8 cellular contexts compared by ENCODE assay signal in the genomic region with DNA sequence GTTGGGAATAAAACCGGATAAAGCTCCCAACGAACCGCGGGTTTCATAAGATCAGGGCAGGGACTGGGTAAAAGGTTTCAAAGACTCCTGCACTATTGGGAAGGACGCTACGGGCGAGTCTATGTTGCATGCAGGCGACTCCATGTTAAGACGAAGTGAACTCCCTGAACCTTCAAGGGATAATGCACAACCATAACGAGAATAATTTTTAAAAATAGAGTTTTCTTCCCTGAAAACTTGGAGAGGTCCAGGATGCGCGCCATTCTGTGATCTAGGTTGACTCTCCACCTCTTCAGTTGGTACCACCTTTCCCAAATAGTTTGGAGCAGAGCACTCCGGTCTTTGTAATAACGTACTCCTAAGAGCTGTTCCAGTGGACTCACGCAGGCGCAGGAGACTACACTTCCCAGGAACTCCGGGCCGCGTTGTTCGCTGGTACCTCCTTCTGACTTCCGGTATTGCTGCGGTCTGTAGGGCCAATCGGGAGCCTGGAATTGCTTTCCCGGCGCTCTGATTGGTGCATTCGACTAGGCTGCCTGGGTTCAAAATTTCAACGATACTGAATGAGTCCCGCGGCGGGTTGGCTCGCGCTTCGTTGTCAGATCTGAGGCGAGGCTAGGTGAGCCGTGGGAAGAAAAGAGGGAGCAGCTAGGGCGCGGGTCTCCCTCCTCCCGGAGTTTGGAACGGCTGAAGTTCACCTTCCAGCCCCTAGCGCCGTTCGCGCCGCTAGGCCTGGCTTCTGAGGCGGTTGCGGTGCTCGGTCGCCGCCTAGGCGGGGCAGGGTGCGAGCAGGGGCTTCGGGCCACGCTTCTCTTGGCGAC. TPM values are rescaled to one million over a fixed set of nuclear protein-coding genes. Genes with fewer than 3 reads are reported as not detected.
A peak's percentile ranks its signal among the peaks of the same experiment; 100 is the strongest.
DNase-seq lines count a peak whose midpoint lies in the region; ATAC-seq and TF ChIP-seq lines count a peak whose summit lies in the region.

A gene with protein sequence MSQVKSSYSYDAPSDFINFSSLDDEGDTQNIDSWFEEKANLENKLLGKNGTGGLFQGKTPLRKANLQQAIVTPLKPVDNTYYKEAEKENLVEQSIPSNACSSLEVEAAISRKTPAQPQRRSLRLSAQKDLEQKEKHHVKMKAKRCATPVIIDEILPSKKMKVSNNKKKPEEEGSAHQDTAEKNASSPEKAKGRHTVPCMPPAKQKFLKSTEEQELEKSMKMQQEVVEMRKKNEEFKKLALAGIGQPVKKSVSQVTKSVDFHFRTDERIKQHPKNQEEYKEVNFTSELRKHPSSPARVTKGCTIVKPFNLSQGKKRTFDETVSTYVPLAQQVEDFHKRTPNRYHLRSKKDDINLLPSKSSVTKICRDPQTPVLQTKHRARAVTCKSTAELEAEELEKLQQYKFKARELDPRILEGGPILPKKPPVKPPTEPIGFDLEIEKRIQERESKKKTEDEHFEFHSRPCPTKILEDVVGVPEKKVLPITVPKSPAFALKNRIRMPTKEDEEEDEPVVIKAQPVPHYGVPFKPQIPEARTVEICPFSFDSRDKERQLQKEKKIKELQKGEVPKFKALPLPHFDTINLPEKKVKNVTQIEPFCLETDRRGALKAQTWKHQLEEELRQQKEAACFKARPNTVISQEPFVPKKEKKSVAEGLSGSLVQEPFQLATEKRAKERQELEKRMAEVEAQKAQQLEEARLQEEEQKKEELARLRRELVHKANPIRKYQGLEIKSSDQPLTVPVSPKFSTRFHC (plus strand): TSS at position 562 of the 821 bp plus-strand sequence. CDS start 18,187 bp downstream, outside the sequence.

- H3K4me3 ChIP-seq in Panc1 (ENCODE audit: low read depth in 2 of 2, low read length in 2 of 2) (peak within 1 kb of the TSS; percentile 71 to 79), esophagus squamous epithelium (peak within 1 kb of the TSS; percentile 43 to 80 (median 70))

- POLR2A ChIA-PET in Panc1 (lab: Charles Lee), result interaction anchor here (0.5 to 1.4 kb wide), 4 partner anchors 13 to 166 kb away, joined by 4 to 15 read pairs (median 6); a partner anchor contains a TSS

- H3K9me3 Mint-ChIP-seq in activated T-cell treated with anti-CD3 and anti-CD28 coated beads, Interleukin-2, amount 50 U/mL, for 4 hours, result no peaks in the 10 kb centered on the region
- H3K9me3 Mint-ChIP-seq in stimulated activated effector memory CD8-positive, alpha-beta T cell treated with anti-CD3 and anti-CD28 coated beads, Interleukin-12 subunit alpha, Interleukin-12 subunit beta, amount 100 ng/mL, for 72 hours, result no peaks in the 10 kb centered on the region

- peak in 2 of 4 donors; percentile 28 to 51 for TF ChIP-seq POLR2A in esophagus squamous epithelium (IDR thresholded peaks at IDR 0.05)

- no peak within 1 kb of the TSS for H3K4me3 Mint-ChIP-seq in activated T-cell treated with anti-CD3 and anti-CD28 coated beads, Interleukin-2, amount 50 U/mL, for 4 hours
- no peak within 1 kb of the TSS for H3K4me3 Mint-ChIP-seq in stimulated activated effector memory CD8-positive, alpha-beta T cell treated with anti-CD3 and anti-CD28 coated beads, Interleukin-12 subunit alpha, Interleukin-12 subunit beta, amount 100 ng/mL, for 72 hours

- CTCF ChIA-PET in Panc1 (lab: Charles Lee), result interaction anchor here (0.6 to 1.6 kb wide), 5 partner anchors 10 to 79 kb away, joined by 3 to 11 read pairs (median 3); no protein-coding TSS in a partner anchor

- H3K27ac ChIP-seq in KOPT-K1 (ENCODE audit: low read depth, low read length, poor library complexity, severe bottlenecking) (peak within 1 kb of the TSS; percentile 94), Panc1 (ENCODE audit: low read length) (peak within 1 kb of the TSS; percentile 99), esophagus squamous epithelium (peak within 1 kb of the TSS; percentile 56 to 88 (median 74))

- intact Hi-C loops in Panc1 (cut with micrococcal nuclease; ENCODE audit: unreplicated experiment) (no loop called here), esophagus squamous epithelium (cut with DNase I) (no loop called here)

- H3K27ac Mint-ChIP-seq in stimulated activated effector memory CD8-positive, alpha-beta T cell treated with anti-CD3 and anti-CD28 coated beads, Interleukin-12 subunit alpha, Interleukin-12 subunit beta, amount 100 ng/mL, for 72 hours, result no peak within 1 kb of the TSS

- no peaks in the 10 kb centered on the region for H3K27me3 Mint-ChIP-seq in activated T-cell treated with anti-CD3 and anti-CD28 coated beads, Interleukin-2, amount 50 U/mL, for 4 hours (ENCODE audit: low read depth)

- no TSS peak for BruUV-seq in Panc1 (replicated peaks; lab: Mats Ljungman, UMichigan)

- H3K27me3 ChIP-seq in Panc1 (ENCODE audit: control insufficient read depth, insufficient read depth, low read length) (no peaks in the 10 kb centered on the region), esophagus squamous epithelium (no peaks in the 10 kb centered on the region)

- DNase-seq in Daoy (ENCODE audit: low read depth) (peak; percentile 98), Panc1 (ENCODE audit: low read depth, low spot score) (peak; percentile 100), esophagus squamous epithelium (lab: John Stamatoyannopoulos, UW) (peak; percentile 63), myocyte (ENCODE audit: low read depth) (peak; percentile 99)
- DNase-seq in activated T-cell treated with anti-CD3 and anti-CD28 coated beads, Interleukin-2, amount 50 U/mL, for 4 hours, result peak; percentile 81
- DNase-seq in stimulated activated effector memory CD8-positive, alpha-beta T cell treated with anti-CD3 and anti-CD28 coated beads, Interleukin-12 subunit alpha, Interleukin-12 subunit beta, amount 100 ng/mL, for 72 hours (ENCODE audit: low spot score in 2 of 2), result peak; percentile 51 to 89

- WGBS in esophagus squamous epithelium, 2 donors, result 0 to 4% methylated on average over 12 to 20 of the region's 54 CpGs

- H3K36me3 ChIP-seq in KOPT-K1 (ENCODE audit: insufficient read depth, low read length) (peaks cover 31% of the 10 kb centered on the region), Panc1 (ENCODE audit: control insufficient read depth, insufficient read depth, low read length) (peaks cover 9% of the 10 kb centered on the region), esophagus squamous epithelium (no peaks in the 10 kb centered on the region)

- no peaks in the 10 kb centered on the region for H3K36me3 Mint-ChIP-seq in activated T-cell treated with anti-CD3 and anti-CD28 coated beads, Interleukin-2, amount 50 U/mL, for 4 hours (ENCODE audit: insufficient read depth)
- peaks cover 25% of the 10 kb centered on the region for H3K36me3 Mint-ChIP-seq in stimulated activated effector memory CD8-positive, alpha-beta T cell treated with anti-CD3 and anti-CD28 coated beads, Interleukin-12 subunit alpha, Interleukin-12 subunit beta, amount 100 ng/mL, for 72 hours

- H3K4me1 ChIP-seq in Panc1 (ENCODE audit: control insufficient read depth, insufficient read depth, low read length), result peaks cover 24% of the 10 kb centered on the region
- peaks cover 0 to 28% (median 5%) of the 10 kb centered on the region in 3 donors for H3K4me1 ChIP-seq in esophagus squamous epithelium

- in situ Hi-C loops in Panc1 (cut with HindIII; ENCODE audit: low pct_unique_long_range_greater_than_20kb, low sequenced_read_pairs), result no loop called here

- peaks cover 1% of the 10 kb centered on the region for H3K4me1 Mint-ChIP-seq in activated T-cell treated with anti-CD3 and anti-CD28 coated beads, Interleukin-2, amount 50 U/mL, for 4 hours (ENCODE audit: low read depth)
- H3K4me1 Mint-ChIP-seq in stimulated activated effector memory CD8-positive, alpha-beta T cell treated with anti-CD3 and anti-CD28 coated beads, Interleukin-12 subunit alpha, Interleukin-12 subunit beta, amount 100 ng/mL, for 72 hours, result no peaks in the 10 kb centered on the region

- H3K9me3 ChIP-seq in KOPT-K1 (ENCODE audit: insufficient read depth, low read length, poor library complexity, severe bottlenecking), result no peaks in the 10 kb centered on the region
- no peaks in the 10 kb centered on the region for H3K9me3 ChIP-seq in Panc1 (ENCODE audit: control insufficient read depth, insufficient read depth, low read depth, low read length)
- no peaks in the 10 kb centered on the region for H3K9me3 ChIP-seq in esophagus squamous epithelium

- peak; percentile 97 for ATAC-seq in GM21786 (IDR thresholded peaks at IDR 0.05; ENCODE audit: unreplicated experiment)
- peak; percentile 99 for ATAC-seq in Panc1
- peak; percentile 99 for ATAC-seq in activated T-cell treated with anti-CD3 and anti-CD28 coated beads, Interleukin-2, amount 50 U/mL, for 4 hours
- ATAC-seq in stimulated activated effector memory CD8-positive, alpha-beta T cell treated with anti-CD3 and anti-CD28 coated beads, Interleukin-12 subunit alpha, Interleukin-12 subunit beta, amount 100 ng/mL, for 72 hours, result peak; percentile 94

- TF ChIP-seq CTCF in Panc1 (IDR thresholded peaks at IDR 0.05) (no peak), esophagus squamous epithelium (IDR thresholded peaks at IDR 0.05) (peak in 5 of 6 experiments; percentile 18 to 47 (median 19))

RNA-seq across cellular contexts. Expression of the gene that starts here (rescaled TPM):
- 222 and 237 TPM in 2 replicates for total RNA-seq in Daoy (2014; rRNA removed; shearing (Covaris generic))
- total RNA-seq in Panc1 (2021; ENCODE audit: unreplicated experiment) (248 TPM), esophagus squamous epithelium (10 to 100 TPM; 11.4 to 47.1 (median 18.2) TPM), myocyte (7.0 and 10.5 TPM in 2 replicates)
- polyA plus RNA-seq in Panc1 (2012; ENCODE audit: insufficient read length), result 84.6 TPM
- total RNA-seq in activated T-cell treated with anti-CD3 and anti-CD28 coated beads, Interleukin-2, amount 50 U/mL, for 4 hours, result 1 to 10 TPM; 8.0 to 9.9 (median 9.3) TPM
- polyA plus RNA-seq in myocyte (2012), result 1.8 TPM

Comparison
In these comparisons a context has a peak if more than half of its experiments do, and no peak if none do; other contexts are left out.
1. Peak in every context shown above with its lines: DNase-seq, ATAC-seq, H3K4me3 ChIP-seq and H3K27ac ChIP-seq.